In the genomic region with DNA sequence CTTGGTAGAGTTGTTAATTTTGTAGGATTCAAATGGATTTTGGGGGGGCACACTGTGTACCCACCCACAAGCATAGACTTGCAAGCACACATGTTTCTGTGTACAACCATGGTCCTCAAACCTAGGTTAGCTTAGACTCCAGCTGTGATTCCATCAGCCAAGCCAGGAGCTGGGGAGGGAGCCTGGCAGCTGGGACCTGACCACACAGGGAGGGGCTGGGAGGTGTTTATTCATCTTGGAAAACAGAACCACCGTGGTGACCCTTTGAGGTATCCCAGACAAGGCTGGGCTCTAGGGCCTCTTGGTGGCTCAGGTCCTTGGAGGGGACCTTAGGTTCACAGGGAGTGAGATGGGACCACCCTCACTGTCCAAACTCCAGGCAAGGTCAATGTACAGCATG, we compare ENCODE assay signal across 17 cellular contexts.
A peak's percentile ranks its signal among the peaks of the same experiment; 100 is the strongest.
DNase-seq lines count a peak whose midpoint lies in the region; ATAC-seq lines count a peak whose summit lies in the region.
"Had no signal": no experiment of that assay in that cellular context is flagged by ENCODE, and none has a peak within 500 bp of the region (broad histone marks: within the 10 kb centered on the region; RNA-seq: fewer than 3 reads in every experiment).

No MANE protein-coding gene starts in this region.

- H3K27me3 ChIP-seq in SJCRH30 (no peaks in the 10 kb centered on the region), trophoblast cell (ENCODE audit: insufficient read depth, low read length) (no peaks in the 10 kb centered on the region)
- H3K27me3 ChIP-seq: BLaER1 treated with 17β-estradiol and CSF1 and Interleukin-3, amounts not matched to agents 10 nM and 100 nM had no signal

- DNase-seq in NCI-H146 (lab: John Stamatoyannopoulos, UW) = peak; percentile 18
- no peak for DNase-seq in NCI-H146 treated with DMSO at 0.1 percent for 48 hours (lab: John Stamatoyannopoulos, UW; ENCODE audit: unreplicated experiment)
- DNase-seq in SJCRH30 = peak; percentile 54 to 62
- no peak for DNase-seq in trophoblast cell
- no peak for DNase-seq in MV-4-11 (lab: John Stamatoyannopoulos, UW)
- DNase-seq: AML-193; Caco-2; Calu3; CD4-positive, alpha-beta T cell; CD8-positive, alpha-beta T cell; DMS79 treated with DMSO at 0.1 percent for 48 hours; GF-D8 had no signal

- no peaks in the 10 kb centered on the region for H3K36me3 ChIP-seq in SJCRH30
- no peaks in the 10 kb centered on the region for H3K36me3 ChIP-seq in trophoblast cell (ENCODE audit: control insufficient read depth in 1 of 2, insufficient read depth in 2 of 2, low read length in 2 of 2)
- H3K36me3 ChIP-seq: BLaER1 treated with 17β-estradiol and CSF1 and Interleukin-3, amounts not matched to agents 10 nM and 100 nM had no signal

- H3K4me3 ChIP-seq in SJCRH30 (no peak overlapping the region), trophoblast cell (ENCODE audit: low read depth, low read length) (no peak overlapping the region)
- H3K4me3 ChIP-seq: A549; BLaER1 treated with 17β-estradiol and CSF1 and Interleukin-3, amounts not matched to agents 10 nM and 100 nM had no signal

- no peaks in the 10 kb centered on the region for H3K79me1 ChIP-seq in trophoblast cell (ENCODE audit: low read length)

- H3K9me3 ChIP-seq in SJCRH30 (replicated peaks) = no peaks in the 10 kb centered on the region
- no peaks in the 10 kb centered on the region for H3K9me3 ChIP-seq in trophoblast cell (ENCODE audit: insufficient read depth, low read depth, low read length)
- H3K9me3 ChIP-seq: A549, Caco-2 had no signal

- no peak overlapping the region for H3K27ac ChIP-seq in SJCRH30
- H3K27ac ChIP-seq in trophoblast cell (ENCODE audit: low read depth, low read length) = no peak overlapping the region
- H3K27ac ChIP-seq: 22Rv1; A549; BLaER1 treated with 17β-estradiol and CSF1 and Interleukin-3, amounts not matched to agents 10 nM and 100 nM; C4-2B had no signal

- no peak overlapping the region for H2AK5ac ChIP-seq in trophoblast cell (ENCODE audit: low read length)

- 0 out of 2 replicates have a peak, but pooled peaks cover 2% of the 10 kb centered on the region for H3K4me1 ChIP-seq in SJCRH30
- H3K4me1 ChIP-seq in trophoblast cell (ENCODE audit: control insufficient read depth in 1 of 2, insufficient read depth in 2 of 2, low read length in 2 of 2) = no peaks in the 10 kb centered on the region
- H3K4me1 ChIP-seq: A549; BLaER1 treated with 17β-estradiol and CSF1 and Interleukin-3, amounts not matched to agents 10 nM and 100 nM; Caco-2 had no signal

- no peak overlapping the region for H2BK5ac ChIP-seq in trophoblast cell (ENCODE audit: low read depth, low read length, poor library complexity)

- no peak overlapping the region for H3K4ac ChIP-seq in trophoblast cell (ENCODE audit: low read depth, low read length)

- H3K9ac ChIP-seq in trophoblast cell (ENCODE audit: low read length) = peak overlapping the region; percentile 20
- H3K9ac ChIP-seq: BLaER1 treated with 17β-estradiol and CSF1 and Interleukin-3, amounts not matched to agents 10 nM and 100 nM had no signal

- H2AFZ ChIP-seq in trophoblast cell (ENCODE audit: insufficient read depth, low read length, poor library complexity) = no peak overlapping the region

- H2BK120ac ChIP-seq in trophoblast cell (ENCODE audit: insufficient read depth, low read length, poor library complexity) = no peak overlapping the region

- H3K4me2 ChIP-seq in trophoblast cell (ENCODE audit: low read length) = no peak overlapping the region
- H3K4me2 ChIP-seq: A549; BLaER1 treated with 17β-estradiol and CSF1 and Interleukin-3, amounts not matched to agents 10 nM and 100 nM had no signal

- H4K8ac ChIP-seq in trophoblast cell (ENCODE audit: low read depth, low read length) = no peak overlapping the region

- H3K23ac ChIP-seq in trophoblast cell (ENCODE audit: low read length) = no peak overlapping the region

- H3K14ac ChIP-seq in trophoblast cell (ENCODE audit: low read length) = no peak overlapping the region

- no peaks in the 10 kb centered on the region for H3K79me2 ChIP-seq in trophoblast cell (ENCODE audit: control insufficient read depth, insufficient read depth, low read length, poor library complexity)

- H3K18ac ChIP-seq in trophoblast cell (ENCODE audit: low read length) = no peak overlapping the region

- no peak overlapping the region for H4K12ac ChIP-seq in trophoblast cell (ENCODE audit: low read depth, low read length)

- no peak overlapping the region for H2BK12ac ChIP-seq in trophoblast cell (ENCODE audit: low read length)

- WGBS in trophoblast cell (ENCODE audit: extremely low coverage, insufficient coverage, insufficient read length) = no CpG with 5 or more reads among the region's 1 CpG

- no peak overlapping the region for H4K91ac ChIP-seq in trophoblast cell (ENCODE audit: low read depth, low read length)

- ATAC-seq in GM21786 (IDR thresholded peaks at IDR 0.05; ENCODE audit: unreplicated experiment) = no peak
- ATAC-seq: A549; CD8-positive, alpha-beta T cell had no signal

Comparison
In these comparisons a context has a peak if more than half of its experiments do, and no peak if none do; other contexts are left out.
1. DNase-seq: peak in NCI-H146 (single experiment) and SJCRH30 (2 of 2); none in NCI-H146 treated with DMSO at 0.1 percent for 48 hours (single experiment), trophoblast cell (0 of 2) and MV-4-11 (single experiment).